In genomic region chr15:85886345-85886935, GRCh38 we compare ENCODE assay signal across 1 cellular context.
TF ChIP-seq lines count a peak whose summit lies in the region.

No MANE protein-coding gene starts in this region.

TF ChIP-seq in GM23338, 12 proteins besides CTCF, POLR2A, EP300 and RAD21 (continued from another document):
- TF ChIP-seq ZNF462 (CRISPR knock-in tag; IDR thresholded peaks at IDR 0.05) (no peak), ETS1 (IDR thresholded peaks at IDR 0.05) (no peak), EZH2phosphoT487 (IDR thresholded peaks at IDR 0.05; ENCODE audit: unreplicated experiment) (no peak), EZH2 (IDR thresholded peaks at IDR 0.05; ENCODE audit: low read depth, unreplicated experiment) (no peak), ZNF331 (CRISPR knock-in tag; IDR thresholded peaks at IDR 0.05; ENCODE audit: low read depth) (no peak), CREB1 (CRISPR knock-in tag; IDR thresholded peaks at IDR 0.05; ENCODE audit: low read depth) (no peak), JUNB (IDR thresholded peaks at IDR 0.05; ENCODE audit: unreplicated experiment) (no peak), POLR2AphosphoS5 (IDR thresholded peaks at IDR 0.05; ENCODE audit: low read depth) (no peak)
